In the genomic region with DNA sequence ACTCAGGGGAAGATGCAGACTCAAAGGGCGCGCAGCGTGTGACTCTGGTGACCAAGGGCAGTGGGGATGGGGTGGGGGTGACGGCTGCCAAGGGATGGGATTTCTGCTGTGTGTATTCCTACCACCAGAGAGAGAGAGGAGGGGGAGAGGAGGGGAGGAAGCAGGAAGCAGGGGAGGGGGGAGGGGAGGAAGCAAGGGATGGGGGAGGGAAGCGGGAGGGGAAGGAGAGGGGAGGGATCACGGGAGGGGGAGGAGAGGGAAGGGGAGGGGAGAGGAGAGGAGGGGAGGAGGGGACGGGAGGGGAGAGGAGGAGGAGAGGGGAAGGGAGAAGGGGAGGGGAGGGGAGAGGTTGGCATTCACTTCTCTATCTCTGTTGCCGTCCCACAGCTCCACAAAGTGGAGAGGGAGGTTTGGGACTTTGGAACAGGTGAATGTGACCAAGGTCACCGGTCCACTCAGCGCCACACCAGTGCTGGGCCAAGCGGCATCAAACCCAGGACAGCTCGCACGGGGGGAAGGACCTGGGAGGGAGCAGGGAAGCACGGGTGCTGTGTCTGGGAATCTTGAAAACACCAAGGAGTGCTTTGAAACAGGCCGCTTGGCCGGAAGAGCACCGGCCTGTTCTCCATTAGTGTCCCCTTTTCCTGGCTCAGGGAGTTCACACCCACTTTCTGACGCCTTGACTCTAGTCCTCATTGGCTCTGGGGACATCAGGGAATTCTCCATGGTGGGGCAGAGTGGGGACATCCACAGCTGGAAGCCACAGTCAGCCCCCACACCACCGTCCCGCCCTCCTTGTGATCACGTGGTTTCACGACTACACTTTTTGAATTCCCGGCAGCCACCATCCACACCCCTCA, we compare ENCODE assay signal across 1 cellular context.
A peak's percentile ranks its signal among the peaks of the same experiment; 100 is the strongest.
TF ChIP-seq lines count a peak whose summit lies in the region.

No MANE protein-coding gene starts in this region.

TF ChIP-seq in HepG2, 621 proteins besides CTCF, POLR2A, EP300 and RAD21 (continued from another document and continues in another):
- TF ChIP-seq PHF21A (CRISPR knock-in tag; IDR thresholded peaks at IDR 0.05) (peak; percentile 60), PHF5A (CRISPR knock-in tag; IDR thresholded peaks at IDR 0.05; ENCODE audit: low read depth, unreplicated experiment) (no peak), ZNF775 (CRISPR knock-in tag; IDR thresholded peaks at IDR 0.05; ENCODE audit: borderline replicate concordance) (no peak), ZNF354B (CRISPR knock-in tag; IDR thresholded peaks at IDR 0.05) (no peak), ZNF629 (CRISPR knock-in tag; conservative IDR thresholded peaks at IDR 0.05) (no peak), ZNF678 (CRISPR knock-in tag; IDR thresholded peaks at IDR 0.05) (no peak), CREM (IDR thresholded peaks at IDR 0.05) (peak; percentile 18; the same call in 1 of the 2 replicates), CREM (CRISPR knock-in tag; IDR thresholded peaks at IDR 0.05) (no peak), SP5 (CRISPR knock-in tag; IDR thresholded peaks at IDR 0.05; ENCODE audit: borderline replicate concordance, low read depth) (0 out of 2 replicates have a peak, but pooled peaks have one; percentile 44), KDM1A (CRISPR knock-in tag; IDR thresholded peaks at IDR 0.05) (0 out of 2 replicates have a peak, but pooled peaks have one; percentile 37), TRIM24 (CRISPR knock-in tag; IDR thresholded peaks at IDR 0.05) (no peak), ZNF746 (CRISPR knock-in tag; IDR thresholded peaks at IDR 0.05) (peak; percentile 99), NONO (IDR thresholded peaks at IDR 0.05) (no peak), NONO (CRISPR knock-in tag; conservative IDR thresholded peaks at IDR 0.05) (0 out of 2 replicates have a peak, but pooled peaks have one; percentile 52), BRCA1 (CRISPR knock-in tag; IDR thresholded peaks at IDR 0.05) (no peak), ZMYM4 (CRISPR knock-in tag; IDR thresholded peaks at IDR 0.05) (0 out of 2 replicates have a peak, but pooled peaks have one; percentile 25), FOXM1 (CRISPR knock-in tag; IDR thresholded peaks at IDR 0.05) (no peak), NFYC (CRISPR knock-in tag; IDR thresholded peaks at IDR 0.05) (no peak), CBX5 (CRISPR knock-in tag; IDR thresholded peaks at IDR 0.05; ENCODE audit: borderline replicate concordance) (peak; percentile 29; the same call in 1 of the 2 replicates), ZSCAN25 (CRISPR knock-in tag; IDR thresholded peaks at IDR 0.05) (peak; percentile 100), MBNL3 (CRISPR knock-in tag; conservative IDR thresholded peaks at IDR 0.05) (no peak)
- TF ChIP-seq, protein P1, sequence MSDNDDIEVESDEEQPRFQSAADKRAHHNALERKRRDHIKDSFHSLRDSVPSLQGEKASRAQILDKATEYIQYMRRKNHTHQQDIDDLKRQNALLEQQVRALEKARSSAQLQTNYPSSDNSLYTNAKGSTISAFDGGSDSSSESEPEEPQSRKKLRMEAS (IDR thresholded peaks at IDR 0.05) = peak; percentile 33; the same call in 1 of the 2 replicates
- TF ChIP-seq, protein P2, sequence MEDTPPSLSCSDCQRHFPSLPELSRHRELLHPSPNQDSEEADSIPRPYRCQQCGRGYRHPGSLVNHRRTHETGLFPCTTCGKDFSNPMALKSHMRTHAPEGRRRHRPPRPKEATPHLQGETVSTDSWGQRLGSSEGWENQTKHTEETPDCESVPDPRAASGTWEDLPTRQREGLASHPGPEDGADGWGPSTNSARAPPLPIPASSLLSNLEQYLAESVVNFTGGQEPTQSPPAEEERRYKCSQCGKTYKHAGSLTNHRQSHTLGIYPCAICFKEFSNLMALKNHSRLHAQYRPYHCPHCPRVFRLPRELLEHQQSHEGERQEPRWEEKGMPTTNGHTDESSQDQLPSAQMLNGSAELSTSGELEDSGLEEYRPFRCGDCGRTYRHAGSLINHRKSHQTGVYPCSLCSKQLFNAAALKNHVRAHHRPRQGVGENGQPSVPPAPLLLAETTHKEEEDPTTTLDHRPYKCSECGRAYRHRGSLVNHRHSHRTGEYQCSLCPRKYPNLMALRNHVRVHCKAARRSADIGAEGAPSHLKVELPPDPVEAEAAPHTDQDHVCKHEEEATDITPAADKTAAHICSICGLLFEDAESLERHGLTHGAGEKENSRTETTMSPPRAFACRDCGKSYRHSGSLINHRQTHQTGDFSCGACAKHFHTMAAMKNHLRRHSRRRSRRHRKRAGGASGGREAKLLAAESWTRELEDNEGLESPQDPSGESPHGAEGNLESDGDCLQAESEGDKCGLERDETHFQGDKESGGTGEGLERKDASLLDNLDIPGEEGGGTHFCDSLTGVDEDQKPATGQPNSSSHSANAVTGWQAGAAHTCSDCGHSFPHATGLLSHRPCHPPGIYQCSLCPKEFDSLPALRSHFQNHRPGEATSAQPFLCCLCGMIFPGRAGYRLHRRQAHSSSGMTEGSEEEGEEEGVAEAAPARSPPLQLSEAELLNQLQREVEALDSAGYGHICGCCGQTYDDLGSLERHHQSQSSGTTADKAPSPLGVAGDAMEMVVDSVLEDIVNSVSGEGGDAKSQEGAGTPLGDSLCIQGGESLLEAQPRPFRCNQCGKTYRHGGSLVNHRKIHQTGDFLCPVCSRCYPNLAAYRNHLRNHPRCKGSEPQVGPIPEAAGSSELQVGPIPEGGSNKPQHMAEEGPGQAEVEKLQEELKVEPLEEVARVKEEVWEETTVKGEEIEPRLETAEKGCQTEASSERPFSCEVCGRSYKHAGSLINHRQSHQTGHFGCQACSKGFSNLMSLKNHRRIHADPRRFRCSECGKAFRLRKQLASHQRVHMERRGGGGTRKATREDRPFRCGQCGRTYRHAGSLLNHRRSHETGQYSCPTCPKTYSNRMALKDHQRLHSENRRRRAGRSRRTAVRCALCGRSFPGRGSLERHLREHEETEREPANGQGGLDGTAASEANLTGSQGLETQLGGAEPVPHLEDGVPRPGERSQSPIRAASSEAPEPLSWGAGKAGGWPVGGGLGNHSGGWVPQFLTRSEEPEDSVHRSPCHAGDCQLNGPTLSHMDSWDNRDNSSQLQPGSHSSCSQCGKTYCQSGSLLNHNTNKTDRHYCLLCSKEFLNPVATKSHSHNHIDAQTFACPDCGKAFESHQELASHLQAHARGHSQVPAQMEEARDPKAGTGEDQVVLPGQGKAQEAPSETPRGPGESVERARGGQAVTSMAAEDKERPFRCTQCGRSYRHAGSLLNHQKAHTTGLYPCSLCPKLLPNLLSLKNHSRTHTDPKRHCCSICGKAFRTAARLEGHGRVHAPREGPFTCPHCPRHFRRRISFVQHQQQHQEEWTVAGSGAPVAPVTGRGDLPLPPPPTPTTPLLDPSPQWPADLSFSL (CRISPR knock-in tag; IDR thresholded peaks at IDR 0.05) = no peak
- TF ChIP-seq, protein P3, sequence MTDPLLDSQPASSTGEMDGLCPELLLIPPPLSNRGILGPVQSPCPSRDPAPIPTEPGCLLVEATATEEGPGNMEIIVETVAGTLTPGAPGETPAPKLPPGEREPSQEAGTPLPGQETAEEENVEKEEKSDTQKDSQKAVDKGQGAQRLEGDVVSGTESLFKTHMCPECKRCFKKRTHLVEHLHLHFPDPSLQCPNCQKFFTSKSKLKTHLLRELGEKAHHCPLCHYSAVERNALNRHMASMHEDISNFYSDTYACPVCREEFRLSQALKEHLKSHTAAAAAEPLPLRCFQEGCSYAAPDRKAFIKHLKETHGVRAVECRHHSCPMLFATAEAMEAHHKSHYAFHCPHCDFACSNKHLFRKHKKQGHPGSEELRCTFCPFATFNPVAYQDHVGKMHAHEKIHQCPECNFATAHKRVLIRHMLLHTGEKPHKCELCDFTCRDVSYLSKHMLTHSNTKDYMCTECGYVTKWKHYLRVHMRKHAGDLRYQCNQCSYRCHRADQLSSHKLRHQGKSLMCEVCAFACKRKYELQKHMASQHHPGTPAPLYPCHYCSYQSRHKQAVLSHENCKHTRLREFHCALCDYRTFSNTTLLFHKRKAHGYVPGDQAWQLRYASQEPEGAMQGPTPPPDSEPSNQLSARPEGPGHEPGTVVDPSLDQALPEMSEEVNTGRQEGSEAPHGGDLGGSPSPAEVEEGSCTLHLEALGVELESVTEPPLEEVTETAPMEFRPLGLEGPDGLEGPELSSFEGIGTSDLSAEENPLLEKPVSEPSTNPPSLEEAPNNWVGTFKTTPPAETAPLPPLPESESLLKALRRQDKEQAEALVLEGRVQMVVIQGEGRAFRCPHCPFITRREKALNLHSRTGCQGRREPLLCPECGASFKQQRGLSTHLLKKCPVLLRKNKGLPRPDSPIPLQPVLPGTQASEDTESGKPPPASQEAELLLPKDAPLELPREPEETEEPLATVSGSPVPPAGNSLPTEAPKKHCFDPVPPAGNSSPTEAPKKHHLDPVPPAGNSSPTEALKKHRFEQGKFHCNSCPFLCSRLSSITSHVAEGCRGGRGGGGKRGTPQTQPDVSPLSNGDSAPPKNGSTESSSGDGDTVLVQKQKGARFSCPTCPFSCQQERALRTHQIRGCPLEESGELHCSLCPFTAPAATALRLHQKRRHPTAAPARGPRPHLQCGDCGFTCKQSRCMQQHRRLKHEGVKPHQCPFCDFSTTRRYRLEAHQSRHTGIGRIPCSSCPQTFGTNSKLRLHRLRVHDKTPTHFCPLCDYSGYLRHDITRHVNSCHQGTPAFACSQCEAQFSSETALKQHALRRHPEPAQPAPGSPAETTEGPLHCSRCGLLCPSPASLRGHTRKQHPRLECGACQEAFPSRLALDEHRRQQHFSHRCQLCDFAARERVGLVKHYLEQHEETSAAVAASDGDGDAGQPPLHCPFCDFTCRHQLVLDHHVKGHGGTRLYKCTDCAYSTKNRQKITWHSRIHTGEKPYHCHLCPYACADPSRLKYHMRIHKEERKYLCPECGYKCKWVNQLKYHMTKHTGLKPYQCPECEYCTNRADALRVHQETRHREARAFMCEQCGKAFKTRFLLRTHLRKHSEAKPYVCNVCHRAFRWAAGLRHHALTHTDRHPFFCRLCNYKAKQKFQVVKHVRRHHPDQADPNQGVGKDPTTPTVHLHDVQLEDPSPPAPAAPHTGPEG (CRISPR knock-in tag; IDR thresholded peaks at IDR 0.05) = no peak
- TF ChIP-seq, protein P4, sequence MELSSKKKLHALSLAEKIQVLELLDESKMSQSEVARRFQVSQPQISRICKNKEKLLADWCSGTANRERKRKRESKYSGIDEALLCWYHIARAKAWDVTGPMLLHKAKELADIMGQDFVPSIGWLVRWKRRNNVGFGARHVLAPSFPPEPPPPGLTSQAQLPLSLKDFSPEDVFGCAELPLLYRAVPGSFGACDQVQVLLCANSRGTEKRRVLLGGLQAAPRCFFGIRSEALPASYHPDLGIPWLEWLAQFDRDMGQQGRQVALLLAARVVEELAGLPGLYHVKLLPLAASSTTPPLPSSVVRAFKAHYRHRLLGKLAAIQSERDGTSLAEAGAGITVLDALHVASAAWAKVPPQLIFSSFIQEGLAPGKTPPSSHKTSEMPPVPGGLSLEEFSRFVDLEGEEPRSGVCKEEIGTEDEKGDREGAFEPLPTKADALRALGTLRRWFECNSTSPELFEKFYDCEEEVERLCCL (CRISPR knock-in tag; IDR thresholded peaks at IDR 0.05; ENCODE audit: borderline replicate concordance) = no peak
- TF ChIP-seq, protein P5, sequence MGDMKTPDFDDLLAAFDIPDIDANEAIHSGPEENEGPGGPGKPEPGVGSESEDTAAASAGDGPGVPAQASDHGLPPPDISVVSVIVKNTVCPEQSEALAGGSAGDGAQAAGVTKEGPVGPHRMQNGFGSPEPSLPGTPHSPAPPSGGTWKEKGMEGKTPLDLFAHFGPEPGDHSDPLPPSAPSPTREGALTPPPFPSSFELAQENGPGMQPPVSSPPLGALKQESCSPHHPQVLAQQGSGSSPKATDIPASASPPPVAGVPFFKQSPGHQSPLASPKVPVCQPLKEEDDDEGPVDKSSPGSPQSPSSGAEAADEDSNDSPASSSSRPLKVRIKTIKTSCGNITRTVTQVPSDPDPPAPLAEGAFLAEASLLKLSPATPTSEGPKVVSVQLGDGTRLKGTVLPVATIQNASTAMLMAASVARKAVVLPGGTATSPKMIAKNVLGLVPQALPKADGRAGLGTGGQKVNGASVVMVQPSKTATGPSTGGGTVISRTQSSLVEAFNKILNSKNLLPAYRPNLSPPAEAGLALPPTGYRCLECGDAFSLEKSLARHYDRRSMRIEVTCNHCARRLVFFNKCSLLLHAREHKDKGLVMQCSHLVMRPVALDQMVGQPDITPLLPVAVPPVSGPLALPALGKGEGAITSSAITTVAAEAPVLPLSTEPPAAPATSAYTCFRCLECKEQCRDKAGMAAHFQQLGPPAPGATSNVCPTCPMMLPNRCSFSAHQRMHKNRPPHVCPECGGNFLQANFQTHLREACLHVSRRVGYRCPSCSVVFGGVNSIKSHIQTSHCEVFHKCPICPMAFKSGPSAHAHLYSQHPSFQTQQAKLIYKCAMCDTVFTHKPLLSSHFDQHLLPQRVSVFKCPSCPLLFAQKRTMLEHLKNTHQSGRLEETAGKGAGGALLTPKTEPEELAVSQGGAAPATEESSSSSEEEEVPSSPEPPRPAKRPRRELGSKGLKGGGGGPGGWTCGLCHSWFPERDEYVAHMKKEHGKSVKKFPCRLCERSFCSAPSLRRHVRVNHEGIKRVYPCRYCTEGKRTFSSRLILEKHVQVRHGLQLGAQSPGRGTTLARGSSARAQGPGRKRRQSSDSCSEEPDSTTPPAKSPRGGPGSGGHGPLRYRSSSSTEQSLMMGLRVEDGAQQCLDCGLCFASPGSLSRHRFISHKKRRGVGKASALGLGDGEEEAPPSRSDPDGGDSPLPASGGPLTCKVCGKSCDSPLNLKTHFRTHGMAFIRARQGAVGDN (CRISPR knock-in tag; IDR thresholded peaks at IDR 0.05) = peak; percentile 84
- TF ChIP-seq, protein P6, sequence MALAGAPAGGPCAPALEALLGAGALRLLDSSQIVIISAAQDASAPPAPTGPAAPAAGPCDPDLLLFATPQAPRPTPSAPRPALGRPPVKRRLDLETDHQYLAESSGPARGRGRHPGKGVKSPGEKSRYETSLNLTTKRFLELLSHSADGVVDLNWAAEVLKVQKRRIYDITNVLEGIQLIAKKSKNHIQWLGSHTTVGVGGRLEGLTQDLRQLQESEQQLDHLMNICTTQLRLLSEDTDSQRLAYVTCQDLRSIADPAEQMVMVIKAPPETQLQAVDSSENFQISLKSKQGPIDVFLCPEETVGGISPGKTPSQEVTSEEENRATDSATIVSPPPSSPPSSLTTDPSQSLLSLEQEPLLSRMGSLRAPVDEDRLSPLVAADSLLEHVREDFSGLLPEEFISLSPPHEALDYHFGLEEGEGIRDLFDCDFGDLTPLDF (CRISPR knock-in tag; IDR thresholded peaks at IDR 0.05) = no peak
- TF ChIP-seq, protein P7, sequence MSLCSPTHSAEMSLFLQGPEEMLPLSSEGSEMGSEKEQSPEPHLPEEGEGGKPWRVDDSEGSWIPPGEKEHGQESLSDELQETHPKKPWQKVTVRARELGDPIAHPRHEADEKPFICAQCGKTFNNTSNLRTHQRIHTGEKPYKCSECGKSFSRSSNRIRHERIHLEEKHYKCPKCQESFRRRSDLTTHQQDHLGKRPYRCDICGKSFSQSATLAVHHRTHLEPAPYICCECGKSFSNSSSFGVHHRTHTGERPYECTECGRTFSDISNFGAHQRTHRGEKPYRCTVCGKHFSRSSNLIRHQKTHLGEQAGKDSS (CRISPR knock-in tag; IDR thresholded peaks at IDR 0.05; ENCODE audit: borderline replicate concordance, low read depth) = peak; percentile 49; the same call in 1 of the 2 replicates
